In genomic region chr1:17148950-17149608, GRCh38 we compare ENCODE assay signal across 2 cellular contexts.
TF ChIP-seq lines count a peak whose summit lies in the region.

No MANE protein-coding gene starts in this region.

TF ChIP-seq in HepG2, 621 proteins besides CTCF, POLR2A, EP300 and RAD21:
- TF ChIP-seq ZNF629 (CRISPR knock-in tag; conservative IDR thresholded peaks at IDR 0.05) (peak; percentile 53; the same call in 1 of the 2 replicates), FUBP1 (CRISPR knock-in tag; IDR thresholded peaks at IDR 0.05; ENCODE audit: borderline replicate concordance) (no peak), ZNF10 (CRISPR knock-in tag; IDR thresholded peaks at IDR 0.05; ENCODE audit: borderline replicate concordance, low read depth) (no peak), HES4 (CRISPR knock-in tag; IDR thresholded peaks at IDR 0.05; ENCODE audit: borderline replicate concordance) (no peak), GTF3A (CRISPR knock-in tag; conservative IDR thresholded peaks at IDR 0.05) (no peak), DR1 (CRISPR knock-in tag; IDR thresholded peaks at IDR 0.05) (no peak)
- TF ChIP-seq, protein P1, sequence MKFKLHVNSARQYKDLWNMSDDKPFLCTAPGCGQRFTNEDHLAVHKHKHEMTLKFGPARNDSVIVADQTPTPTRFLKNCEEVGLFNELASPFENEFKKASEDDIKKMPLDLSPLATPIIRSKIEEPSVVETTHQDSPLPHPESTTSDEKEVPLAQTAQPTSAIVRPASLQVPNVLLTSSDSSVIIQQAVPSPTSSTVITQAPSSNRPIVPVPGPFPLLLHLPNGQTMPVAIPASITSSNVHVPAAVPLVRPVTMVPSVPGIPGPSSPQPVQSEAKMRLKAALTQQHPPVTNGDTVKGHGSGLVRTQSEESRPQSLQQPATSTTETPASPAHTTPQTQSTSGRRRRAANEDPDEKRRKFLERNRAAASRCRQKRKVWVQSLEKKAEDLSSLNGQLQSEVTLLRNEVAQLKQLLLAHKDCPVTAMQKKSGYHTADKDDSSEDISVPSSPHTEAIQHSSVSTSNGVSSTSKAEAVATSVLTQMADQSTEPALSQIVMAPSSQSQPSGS (CRISPR knock-in tag; IDR thresholded peaks at IDR 0.05), result no peak
- TF ChIP-seq, protein P2, sequence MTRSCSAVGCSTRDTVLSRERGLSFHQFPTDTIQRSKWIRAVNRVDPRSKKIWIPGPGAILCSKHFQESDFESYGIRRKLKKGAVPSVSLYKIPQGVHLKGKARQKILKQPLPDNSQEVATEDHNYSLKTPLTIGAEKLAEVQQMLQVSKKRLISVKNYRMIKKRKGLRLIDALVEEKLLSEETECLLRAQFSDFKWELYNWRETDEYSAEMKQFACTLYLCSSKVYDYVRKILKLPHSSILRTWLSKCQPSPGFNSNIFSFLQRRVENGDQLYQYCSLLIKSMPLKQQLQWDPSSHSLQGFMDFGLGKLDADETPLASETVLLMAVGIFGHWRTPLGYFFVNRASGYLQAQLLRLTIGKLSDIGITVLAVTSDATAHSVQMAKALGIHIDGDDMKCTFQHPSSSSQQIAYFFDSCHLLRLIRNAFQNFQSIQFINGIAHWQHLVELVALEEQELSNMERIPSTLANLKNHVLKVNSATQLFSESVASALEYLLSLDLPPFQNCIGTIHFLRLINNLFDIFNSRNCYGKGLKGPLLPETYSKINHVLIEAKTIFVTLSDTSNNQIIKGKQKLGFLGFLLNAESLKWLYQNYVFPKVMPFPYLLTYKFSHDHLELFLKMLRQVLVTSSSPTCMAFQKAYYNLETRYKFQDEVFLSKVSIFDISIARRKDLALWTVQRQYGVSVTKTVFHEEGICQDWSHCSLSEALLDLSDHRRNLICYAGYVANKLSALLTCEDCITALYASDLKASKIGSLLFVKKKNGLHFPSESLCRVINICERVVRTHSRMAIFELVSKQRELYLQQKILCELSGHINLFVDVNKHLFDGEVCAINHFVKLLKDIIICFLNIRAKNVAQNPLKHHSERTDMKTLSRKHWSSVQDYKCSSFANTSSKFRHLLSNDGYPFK (CRISPR knock-in tag; IDR thresholded peaks at IDR 0.05; ENCODE audit: borderline replicate concordance), result no peak
TF ChIP-seq in HepG2: peak in this region for 1.

TF ChIP-seq in K562, 482 proteins besides CTCF, POLR2A, EP300 and RAD21:
- no peak for TF ChIP-seq STAG1 (CRISPR knock-in tag; IDR thresholded peaks at IDR 0.05; ENCODE audit: borderline replicate concordance)
- TF ChIP-seq PCBP1 (IDR thresholded peaks at IDR 0.05; ENCODE audit: low read depth, low read length, poor library complexity, severe bottlenecking), result peak; percentile 36
- TF ChIP-seq, protein P3, sequence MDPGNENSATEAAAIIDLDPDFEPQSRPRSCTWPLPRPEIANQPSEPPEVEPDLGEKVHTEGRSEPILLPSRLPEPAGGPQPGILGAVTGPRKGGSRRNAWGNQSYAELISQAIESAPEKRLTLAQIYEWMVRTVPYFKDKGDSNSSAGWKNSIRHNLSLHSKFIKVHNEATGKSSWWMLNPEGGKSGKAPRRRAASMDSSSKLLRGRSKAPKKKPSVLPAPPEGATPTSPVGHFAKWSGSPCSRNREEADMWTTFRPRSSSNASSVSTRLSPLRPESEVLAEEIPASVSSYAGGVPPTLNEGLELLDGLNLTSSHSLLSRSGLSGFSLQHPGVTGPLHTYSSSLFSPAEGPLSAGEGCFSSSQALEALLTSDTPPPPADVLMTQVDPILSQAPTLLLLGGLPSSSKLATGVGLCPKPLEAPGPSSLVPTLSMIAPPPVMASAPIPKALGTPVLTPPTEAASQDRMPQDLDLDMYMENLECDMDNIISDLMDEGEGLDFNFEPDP (CRISPR knock-in tag; IDR thresholded peaks at IDR 0.05), result no peak
- peak; percentile 87 for TF ChIP-seq HNRNPLL (IDR thresholded peaks at IDR 0.05; ENCODE audit: low read depth, low read length, poor library complexity, severe bottlenecking)
- TF ChIP-seq NFIC (IDR thresholded peaks at IDR 0.05), result no peak
- TF ChIP-seq E2F6 (IDR thresholded peaks at IDR 0.05; ENCODE audit: borderline replicate concordance in 1 of 2, extremely low read depth in 1 of 2, insufficient read depth in 1 of 2, insufficient read length in 1 of 2, low read depth in 1 of 2, low read length in 1 of 2, poor library complexity in 1 of 2, severe bottlenecking in 1 of 2), result peak; percentile 26 to 86
TF ChIP-seq in K562: peak in this region for 3.
